22 cellular contexts compared by ENCODE assay signal in genomic region chr11:117461396-117462182, GRCh38.
"Had no signal": no experiment of that assay in that cellular context is flagged by ENCODE, and none has a peak within 500 bp of the region (broad histone marks: within the 10 kb centered on the region; RNA-seq: fewer than 3 reads in every experiment).

No MANE protein-coding gene starts in this region.

- H3K4me3 ChIP-seq: hepatocyte, left ventricle myocardium inferior, mucosa of descending colon, right atrium auricular region, right lobe of liver, skin epidermis, suprapubic skin, thoracic aorta, tibial artery, uterus had no signal

- H3K4me3 Mint-ChIP-seq: memory B cell; naive thymus-derived CD4-positive, alpha-beta T cell; natural killer cell treated with Interleukin-12 subunit alpha and Interleukin-12 subunit beta and Interleukin-15 and Interleukin-18, amount 100 ng/mL, for 72 hours; stimulated activated effector memory CD8-positive, alpha-beta T cell treated with anti-CD3 and anti-CD28 coated beads, Interleukin-12 subunit alpha, Interleukin-12 subunit beta, amount 100 ng/mL, for 72 hours; stimulated activated naive CD8-positive, alpha-beta T cell treated with anti-CD3 and anti-CD28 coated beads, Interleukin-15, Interleukin-2, amounts not matched to agents 100 ng/mL and 50 ng/mL, for 24 hours had no signal

- H3K27me3 Mint-ChIP-seq: stimulated activated naive CD8-positive, alpha-beta T cell treated with anti-CD3 and anti-CD28 coated beads, Interleukin-15, Interleukin-2, amounts not matched to agents 100 ng/mL and 50 ng/mL, for 24 hours had no signal

- H3K27me3 ChIP-seq: hepatocyte, right atrium auricular region, right lobe of liver, suprapubic skin, uterus had no signal

- H3K4me1 ChIP-seq: left ventricle myocardium inferior, parathyroid adenoma, right atrium auricular region, right lobe of liver, suprapubic skin, tibial artery, uterus had no signal

- ATAC-seq: mucosa of descending colon; naive thymus-derived CD4-positive, alpha-beta T cell; natural killer cell treated with Interleukin-12 subunit alpha and Interleukin-12 subunit beta and Interleukin-15 and Interleukin-18, amount 100 ng/mL, for 72 hours; right lobe of liver; stimulated activated effector memory CD8-positive, alpha-beta T cell treated with anti-CD3 and anti-CD28 coated beads, Interleukin-12 subunit alpha, Interleukin-12 subunit beta, amount 100 ng/mL, for 72 hours had no signal

- H3K36me3 Mint-ChIP-seq: memory B cell; naive thymus-derived CD4-positive, alpha-beta T cell; natural killer cell treated with Interleukin-12 subunit alpha and Interleukin-12 subunit beta and Interleukin-15 and Interleukin-18, amount 100 ng/mL, for 72 hours; stimulated activated effector memory CD8-positive, alpha-beta T cell treated with anti-CD3 and anti-CD28 coated beads, Interleukin-12 subunit alpha, Interleukin-12 subunit beta, amount 100 ng/mL, for 72 hours had no signal

- H2AFZ ChIP-seq: hepatocyte, parathyroid adenoma had no signal

- H3K27ac Mint-ChIP-seq: memory B cell; naive thymus-derived CD4-positive, alpha-beta T cell; natural killer cell treated with Interleukin-12 subunit alpha and Interleukin-12 subunit beta and Interleukin-15 and Interleukin-18, amount 100 ng/mL, for 72 hours; stimulated activated effector memory CD8-positive, alpha-beta T cell treated with anti-CD3 and anti-CD28 coated beads, Interleukin-12 subunit alpha, Interleukin-12 subunit beta, amount 100 ng/mL, for 72 hours; stimulated activated naive CD8-positive, alpha-beta T cell treated with anti-CD3 and anti-CD28 coated beads, Interleukin-15, Interleukin-2, amounts not matched to agents 100 ng/mL and 50 ng/mL, for 24 hours had no signal

- H3K4me2 ChIP-seq: hepatocyte had no signal

- H3K9ac ChIP-seq: parathyroid adenoma had no signal

- H3K27ac ChIP-seq: hepatocyte, left ventricle myocardium inferior, parathyroid adenoma, right atrium auricular region, right lobe of liver, skin epidermis, suprapubic skin, thoracic aorta, tibial artery, uterus had no signal

- H3K36me3 ChIP-seq: right atrium auricular region, right lobe of liver, suprapubic skin, thoracic aorta, tibial artery, uterus had no signal

- H3K4me1 Mint-ChIP-seq: memory B cell had no signal

- H3K9me3 Mint-ChIP-seq: memory B cell; natural killer cell treated with Interleukin-12 subunit alpha and Interleukin-12 subunit beta and Interleukin-15 and Interleukin-18, amount 100 ng/mL, for 72 hours; stimulated activated effector memory CD8-positive, alpha-beta T cell treated with anti-CD3 and anti-CD28 coated beads, Interleukin-12 subunit alpha, Interleukin-12 subunit beta, amount 100 ng/mL, for 72 hours; stimulated activated naive CD8-positive, alpha-beta T cell treated with anti-CD3 and anti-CD28 coated beads, Interleukin-15, Interleukin-2, amounts not matched to agents 100 ng/mL and 50 ng/mL, for 24 hours had no signal

- H3K9me3 ChIP-seq: left ventricle myocardium inferior, mucosa of descending colon, right atrium auricular region, right lobe of liver, suprapubic skin, thoracic aorta, tibial artery, uterus had no signal

- DNase-seq: islet precursor cell; left ventricle myocardium inferior; midbrain; mucosa of descending colon; naive thymus-derived CD4-positive, alpha-beta T cell; nucleus accumbens; right lobe of liver; stimulated activated CD4-positive, alpha-beta T cell treated with anti-CD3 and anti-CD28 coated beads, Interleukin-4, amount 100 ng/mL, for 24 hours; stimulated activated naive CD4-positive, alpha-beta T cell; tibial artery; trophoblast cell; uterus had no signal
